In genomic region chr5:151798674-151799073, GRCh38 we compare ENCODE assay signal across 16 cellular contexts.
"Had no signal": no experiment of that assay in that cellular context is flagged by ENCODE, and none has a peak within 500 bp of the region (broad histone marks: within the 10 kb centered on the region; RNA-seq: fewer than 3 reads in every experiment).

No MANE protein-coding gene starts in this region.

- H3K9ac ChIP-seq: SK-N-SH had no signal

- H3K4me3 Mint-ChIP-seq: activated CD4-positive, alpha-beta T cell treated with anti-CD3 and anti-CD28 coated beads, Interleukin-2, amount 10 ng/mL, durations not matched to agents 7 days and 5 days; activated naive CD8-positive, alpha-beta T cell; mesothelial cell of epicardium had no signal

- H3K4me3 ChIP-seq: colonic mucosa, heart left ventricle, smooth muscle cell, upper lobe of left lung had no signal

- H3K4me2 ChIP-seq: SK-N-SH, smooth muscle cell had no signal

- H3K4me1 ChIP-seq: colonic mucosa, upper lobe of left lung had no signal

- H3K9me3 ChIP-seq: colonic mucosa, heart left ventricle, SK-N-SH, upper lobe of left lung had no signal

- DNase-seq: activated CD4-positive, alpha-beta T cell treated with anti-CD3 and anti-CD28 coated beads, Interleukin-2, amount 10 ng/mL, durations not matched to agents 7 days and 5 days; activated T-cell treated with anti-CD3 and anti-CD28 coated beads for 4 hours; amniotic stem cell; colonic mucosa; heart left ventricle; left ventricle myocardium superior; SK-N-SH; stimulated activated naive CD4-positive, alpha-beta T cell; upper lobe of left lung had no signal

- H3K27me3 ChIP-seq: colonic mucosa, heart left ventricle, upper lobe of left lung had no signal

- H3K9me3 Mint-ChIP-seq: activated CD4-positive, alpha-beta T cell treated with anti-CD3 and anti-CD28 coated beads, Interleukin-2, amount 10 ng/mL, durations not matched to agents 7 days and 5 days; mesothelial cell of epicardium had no signal

- H3K27me3 Mint-ChIP-seq: activated CD4-positive, alpha-beta T cell treated with anti-CD3 and anti-CD28 coated beads, Interleukin-2, amount 10 ng/mL, durations not matched to agents 7 days and 5 days; activated naive CD8-positive, alpha-beta T cell had no signal

- H3K27ac ChIP-seq: colonic mucosa, epithelial cell of prostate, heart left ventricle, upper lobe of left lung, VCaP had no signal

- ATAC-seq: activated CD4-positive, CD25-positive, alpha-beta regulatory T cell treated with anti-CD3 and anti-CD28 coated beads, Interleukin-2, amount 50 U/mL, for 24 hours; heart left ventricle; left ventricle myocardium superior; sciatic nerve had no signal

- H3K9me2 ChIP-seq: SK-N-SH had no signal
